Comparison of ENCODE assay signal across 22 cellular contexts in the genomic region with DNA sequence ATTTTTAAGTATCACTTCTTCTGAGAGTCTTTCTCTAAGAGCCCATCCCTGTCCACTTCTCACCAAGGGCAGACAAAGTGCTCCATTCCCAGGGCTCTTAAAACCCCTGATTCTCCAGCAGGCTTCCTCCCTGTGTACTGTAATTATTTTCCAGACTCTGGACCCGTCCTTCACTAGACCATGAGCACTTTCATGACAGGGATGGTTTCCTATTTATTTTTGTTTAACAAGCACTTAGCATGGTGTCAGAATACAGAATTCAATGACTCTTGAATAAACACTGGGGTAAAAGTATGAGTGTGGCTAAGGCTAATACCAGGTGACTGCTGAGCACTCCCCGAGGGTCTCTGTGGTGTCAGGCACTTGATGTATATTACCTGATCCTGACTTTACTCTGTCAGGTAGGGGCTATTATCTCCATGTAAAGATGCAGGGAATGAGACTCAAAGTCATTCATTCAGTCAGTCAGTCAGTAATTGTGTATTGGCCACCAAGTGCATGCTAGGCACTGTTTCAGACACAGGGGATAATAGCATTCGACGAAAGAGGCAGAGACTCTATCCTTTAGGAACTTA. TPM values are rescaled to one million over a fixed set of nuclear protein-coding genes. Genes with fewer than 3 reads are reported as not detected.
A peak's percentile ranks its signal among the peaks of the same experiment; 100 is the strongest.
DNase-seq lines count a peak whose midpoint lies in the region; ATAC-seq and TF ChIP-seq lines count a peak whose summit lies in the region.
"Had no signal": no experiment of that assay in that cellular context is flagged by ENCODE, and none has a peak within 500 bp of the region (broad histone marks: within the 10 kb centered on the region; RNA-seq: fewer than 3 reads in every experiment).

No MANE protein-coding gene starts in this region.

- H3K27ac ChIP-seq in upper lobe of right lung = no peak overlapping the region
- no peak overlapping the region for H3K27ac ChIP-seq in RWPE1
- H3K27ac ChIP-seq: GM23248, testis, vagina had no signal

- CTCF ChIA-PET in RWPE1 (lab: Yijun Ruan, JAX) = interaction anchor here (0.5 kb wide), 1 partner anchor 672 kb away, joined by 3 read pairs; no protein-coding TSS in a partner anchor

- peak; percentile 59 for DNase-seq in NCI-H1092 (lab: John Stamatoyannopoulos, UW)
- DNase-seq in NCI-H2081 treated with DMSO at 0.1 percent for 48 hours (lab: John Stamatoyannopoulos, UW) = peak; percentile 70
- peak; percentile 96 for DNase-seq in NCI-H748 (lab: John Stamatoyannopoulos, UW; ENCODE audit: unreplicated experiment)
- no peak for DNase-seq in upper lobe of right lung
- no peak for DNase-seq in cerebellar cortex (ENCODE audit: low spot score)
- no peak for DNase-seq in activated CD4-positive, CD25-positive, alpha-beta regulatory T cell (lab: John Stamatoyannopoulos, UW)
- DNase-seq in RWPE1 (ENCODE audit: low spot score) = no peak
- DNase-seq: activated CD4-positive, alpha-beta memory T cell treated with anti-CD3 and anti-CD28 coated beads, Interleukin-2, amount 10 ng/mL, durations not matched to agents 7 days and 5 days; activated naive CD8-positive, alpha-beta T cell treated with anti-CD3 and anti-CD28 coated beads, Interleukin-2, amount 10 ng/mL, durations not matched to agents 7 days and 5 days; CD4-positive, CD25-positive, alpha-beta regulatory T cell; GM23248; KBM-7; MG63; NCI-H2171; PC-3; SIG-M5; stimulated activated naive CD4-positive, alpha-beta T cell treated with Interleukin-2 at 50 U/mL for 16 hours; SW 1271; testis had no signal

- H3K27me3 ChIP-seq in upper lobe of right lung = no peaks in the 10 kb centered on the region
- H3K27me3 ChIP-seq: MG63, testis, vagina had no signal

- TF ChIP-seq CTCF in upper lobe of right lung (IDR thresholded peaks at IDR 0.05) (no peak), RWPE1 (conservative IDR thresholded peaks at IDR 0.05; ENCODE audit: low read depth) (no peak)

- peak; percentile 31 for ATAC-seq in upper lobe of right lung
- ATAC-seq: PC-3, sciatic nerve had no signal

- intact Hi-C loops in upper lobe of right lung (cut with DNase I) = no loop called here

- POLR2A ChIA-PET in RWPE1 (lab: Yijun Ruan, JAX; ENCODE audit: low non-redundant PET) = no interaction called here

- H3K4me3 ChIP-seq in upper lobe of right lung = no peak overlapping the region
- H3K4me3 ChIP-seq: GM23248, MG63, testis, vagina had no signal

- H3K4me1 ChIP-seq in upper lobe of right lung = no peaks in the 10 kb centered on the region
- H3K4me1 ChIP-seq: testis had no signal

- no peaks in the 10 kb centered on the region for H3K36me3 ChIP-seq in upper lobe of right lung
- H3K36me3 ChIP-seq: MG63, vagina had no signal

- no peaks in the 10 kb centered on the region for H3K9me3 ChIP-seq in upper lobe of right lung
- H3K9me3 ChIP-seq: MG63, testis, vagina had no signal

RNA-seq across cellular contexts. Expression of a gene that starts 47.2 kb away (rescaled TPM):
- 78.8 TPM for total RNA-seq in upper lobe of right lung
- total RNA-seq: G401 had no signal

Comparison
In these comparisons a context has a peak if more than half of its experiments do, and no peak if none do; other contexts are left out.
1. DNase-seq: peak in NCI-H1092 (single experiment), NCI-H2081 treated with DMSO at 0.1 percent for 48 hours (single experiment) and NCI-H748 (single experiment); none in upper lobe of right lung (single experiment), cerebellar cortex (single experiment), activated CD4-positive, CD25-positive, alpha-beta regulatory T cell (0 of 4) and RWPE1 (single experiment).